ENCODE assay signal across 17 cellular contexts in genomic region chr12:76236640-76237039, GRCh38.
DNase-seq lines count a peak whose midpoint lies in the region; TF ChIP-seq lines count a peak whose summit lies in the region.
"Had no signal": no experiment of that assay in that cellular context is flagged by ENCODE, and none has a peak within 500 bp of the region (broad histone marks: within the 10 kb centered on the region; RNA-seq: fewer than 3 reads in every experiment).

No MANE protein-coding gene starts in this region.

- H3K36me3 Mint-ChIP-seq in HFFc6 (ENCODE audit: low read depth) (no peaks in the 10 kb centered on the region), immature natural killer cell (peaks cover 0 to 2% (median 0%) of the 10 kb centered on the region in 3 donors)
- H3K36me3 Mint-ChIP-seq: memory B cell, neural progenitor cell had no signal

- 78 to 85% methylated on average over 7 of the region's 7 CpGs for WGBS in testis, 2 donors

- H3K27me3 ChIP-seq in testis = no peaks in the 10 kb centered on the region
- H3K27me3 ChIP-seq: neural progenitor cell had no signal

- intact Hi-C loops in testis (cut with DNase I; ENCODE audit: low total_unique reads) = no loop called here

- H3K4me1 ChIP-seq in testis = no peaks in the 10 kb centered on the region
- H3K4me1 ChIP-seq: neural progenitor cell had no signal

- H3K36me3 ChIP-seq in testis (ENCODE audit: low read depth, missing control alignments) = no peaks in the 10 kb centered on the region
- H3K36me3 ChIP-seq: neural progenitor cell had no signal

- H3K27me3 Mint-ChIP-seq in HFFc6 (ENCODE audit: insufficient read depth) (no peaks in the 10 kb centered on the region), immature natural killer cell (ENCODE audit: low read depth in 3 of 3) (peaks cover 0 to 11% (median 0%) of the 10 kb centered on the region in 3 donors)

- DNase-seq in 8988T = peak; percentile 20
- peak; percentile 45 for DNase-seq in HFFc6
- DNase-seq in SW 1271 (lab: John Stamatoyannopoulos, UW) = peak; percentile 10 to 79
- DNase-seq in fibroblast of the aortic adventitia (ENCODE audit: low read depth) = peak; percentile 52
- DNase-seq in testis = no peak
- no peak for DNase-seq in activated CD4-positive, alpha-beta T cell treated with anti-CD3 and anti-CD28 coated beads for 4 hours
- no peak for DNase-seq in NCI-H1436 treated with DMSO at 0.1 percent for 48 hours (lab: John Stamatoyannopoulos, UW)
- no peak for DNase-seq in immature natural killer cell
- DNase-seq: activated CD4-positive, alpha-beta T cell treated with anti-CD3 and anti-CD28 coated beads, Interleukin-2, amount 50 U/mL, for 1 hour; activated T-cell treated with anti-CD3 and anti-CD28 coated beads, Interleukin-2, amount 50 U/mL, for 48 hours; amygdala; NCI-H2081 treated with DMSO at 0.1 percent for 48 hours; NCI-H82; SHP77; stimulated activated CD4-positive, alpha-beta T cell treated with anti-CD3 and anti-CD28 coated beads, Interleukin-4, amount 100 ng/mL, for 4 hours had no signal

- H3K27ac Mint-ChIP-seq in HFFc6 (no peak overlapping the region), immature natural killer cell (no peak overlapping the region)
- H3K27ac Mint-ChIP-seq: memory B cell, neural progenitor cell had no signal

- H3K27ac ChIP-seq in testis = no peak overlapping the region
- H3K27ac ChIP-seq: neural progenitor cell had no signal

- H3K9me3 Mint-ChIP-seq in HFFc6 (no peaks in the 10 kb centered on the region), immature natural killer cell (peaks cover 0 to 2% (median 0%) of the 10 kb centered on the region in 6 donors)
- H3K9me3 Mint-ChIP-seq: memory B cell, neural progenitor cell had no signal

- H3K4me3 Mint-ChIP-seq in HFFc6 (no peak overlapping the region), immature natural killer cell (no peak overlapping the region)
- H3K4me3 Mint-ChIP-seq: memory B cell, neural progenitor cell had no signal

- H3K9me3 ChIP-seq in testis = no peaks in the 10 kb centered on the region

- no peak for TF ChIP-seq CTCF in HFFc6 (IDR thresholded peaks at IDR 0.05)
- no peak for TF ChIP-seq CTCF in fibroblast of the aortic adventitia (IDR thresholded peaks at IDR 0.05; ENCODE audit: insufficient read depth, low read length)
- no peak for TF ChIP-seq CTCF in testis (IDR thresholded peaks at IDR 0.05)

- H3K4me3 ChIP-seq in fibroblast of the aortic adventitia (ENCODE audit: low read depth, low read length) = no peak overlapping the region
- H3K4me3 ChIP-seq in testis = no peak overlapping the region
- H3K4me3 ChIP-seq: neural progenitor cell had no signal

- no peak for TF ChIP-seq POLR2A in testis (IDR thresholded peaks at IDR 0.05)

- H3K4me1 Mint-ChIP-seq in HFFc6 (ENCODE audit: low read depth) (peaks cover 42% of the 10 kb centered on the region), immature natural killer cell (no peaks in the 10 kb centered on the region)
- H3K4me1 Mint-ChIP-seq: memory B cell had no signal

Comparison
In these comparisons a context has a peak if more than half of its experiments do, and no peak if none do; other contexts are left out.
1. DNase-seq: peak in 8988T (single experiment), HFFc6 (single experiment), SW 1271 (2 of 2) and fibroblast of the aortic adventitia (single experiment); none in testis (single experiment), activated CD4-positive, alpha-beta T cell treated with anti-CD3 and anti-CD28 coated beads for 4 hours (0 of 2), NCI-H1436 treated with DMSO at 0.1 percent for 48 hours (single experiment) and immature natural killer cell (0 of 3).